In genomic region chr5:140362875-140363630, GRCh38 we compare ENCODE assay signal across 8 cellular contexts. TPM values are rescaled to one million over a fixed set of nuclear protein-coding genes. Genes with fewer than 3 reads are reported as not detected.
DNase-seq lines count a peak whose midpoint lies in the region; ATAC-seq and TF ChIP-seq lines count a peak whose summit lies in the region.

No MANE protein-coding gene starts in this region.

- H3K27ac ChIP-seq in 22Rv1 (no peak overlapping the region), mesodermal cell (ENCODE audit: low read depth, low read length, severe bottlenecking) (no peak overlapping the region)

- H3K4me1 Mint-ChIP-seq in activated CD8-positive, alpha-beta T cell treated with anti-CD3 and anti-CD28 coated beads, Interleukin-2, amount 10 ng/mL, durations not matched to agents 7 days and 5 days (ENCODE audit: low read depth) = peaks cover 11% of the 10 kb centered on the region
- peaks cover 4 to 6% of the 10 kb centered on the region in 2 donors for H3K4me1 Mint-ChIP-seq in effector memory CD8-positive, alpha-beta T cell (ENCODE audit: low read depth in 2 of 2)

- 19 to 21% methylated on average over 22 to 25 of the region's 29 CpGs for WGBS in mesodermal cell (ENCODE audit: insufficient coverage in 2 of 2), 2 experiments

- H3K36me3 Mint-ChIP-seq in activated CD8-positive, alpha-beta T cell treated with anti-CD3 and anti-CD28 coated beads, Interleukin-2, amount 10 ng/mL, durations not matched to agents 7 days and 5 days (ENCODE audit: low read depth) = no peaks in the 10 kb centered on the region
- no peaks in the 10 kb centered on the region for H3K36me3 Mint-ChIP-seq in effector memory CD8-positive, alpha-beta T cell (ENCODE audit: insufficient read depth)

- peak; percentile 98 for TF ChIP-seq CTCF in 22Rv1 (IDR thresholded peaks at IDR 0.05)
- TF ChIP-seq CTCF in GM13976 (IDR thresholded peaks at IDR 0.05; ENCODE audit: borderline replicate concordance, control extremely low read depth, extremely low read depth, insufficient read depth, missing control alignments) = peak; percentile 96

- no peaks in the 10 kb centered on the region for H3K36me3 ChIP-seq in mesodermal cell (ENCODE audit: control insufficient read depth, insufficient read depth, low read length)

- CTCF ChIA-PET in activated CD8-positive, alpha-beta T cell treated with anti-CD3 and anti-CD28 coated beads, Interleukin-2, amount 10 ng/mL, durations not matched to agents 7 days and 5 days (lab: Charles Lee) = interaction anchor here (0.6 to 4.6 kb wide), 43 partner anchors 9 to 357 kb away, joined by 3 to 28 read pairs (median 4); partner anchors contain the start of genes CD14, HBEGF, IK and NDUFA2

- POLR2A ChIA-PET in activated CD8-positive, alpha-beta T cell treated with anti-CD3 and anti-CD28 coated beads, Interleukin-2, amount 10 ng/mL, durations not matched to agents 7 days and 5 days (lab: Charles Lee) = no interaction called here

- peak; percentile 93 for DNase-seq in GM13976 (ENCODE audit: low spot score)
- peak; percentile 11 for DNase-seq in NCI-H510A treated with DMSO at 0.1 percent for 48 hours (lab: John Stamatoyannopoulos, UW)
- peak; percentile 89 for DNase-seq in activated CD8-positive, alpha-beta T cell treated with anti-CD3 and anti-CD28 coated beads, Interleukin-2, amount 10 ng/mL, durations not matched to agents 7 days and 5 days
- DNase-seq in effector memory CD8-positive, alpha-beta T cell = peak; percentile 80 to 84 (median 80)
- DNase-seq in stimulated activated CD8-positive, alpha-beta memory T cell treated with anti-CD3 and anti-CD28 coated beads, Interleukin-2, amount 100 ng/mL, for 48 hours (ENCODE audit: low read depth in 2 of 2) = peak; percentile 78 to 86

- H3K9me3 Mint-ChIP-seq in activated CD8-positive, alpha-beta T cell treated with anti-CD3 and anti-CD28 coated beads, Interleukin-2, amount 10 ng/mL, durations not matched to agents 7 days and 5 days (ENCODE audit: insufficient read depth) = no peaks in the 10 kb centered on the region
- H3K9me3 Mint-ChIP-seq in effector memory CD8-positive, alpha-beta T cell = no peaks in the 10 kb centered on the region

- peaks cover 7% of the 10 kb centered on the region for H3K27me3 Mint-ChIP-seq in activated CD8-positive, alpha-beta T cell treated with anti-CD3 and anti-CD28 coated beads, Interleukin-2, amount 10 ng/mL, durations not matched to agents 7 days and 5 days (ENCODE audit: low read depth)
- H3K27me3 Mint-ChIP-seq in effector memory CD8-positive, alpha-beta T cell = peaks cover 0 to 2% of the 10 kb centered on the region in 2 donors

- peak overlapping the region; percentile 14 for H3K4me3 ChIP-seq in mesodermal cell (ENCODE audit: extremely low read depth, insufficient read depth, low read length, poor library complexity, severe bottlenecking)

- no peaks in the 10 kb centered on the region for H3K4me1 ChIP-seq in mesodermal cell (ENCODE audit: control insufficient read depth, insufficient read depth, low read length, poor library complexity, severe bottlenecking)

- H3K27ac Mint-ChIP-seq in activated CD8-positive, alpha-beta T cell treated with anti-CD3 and anti-CD28 coated beads, Interleukin-2, amount 10 ng/mL, durations not matched to agents 7 days and 5 days = peak overlapping the region; percentile 54
- peak overlapping the region in 1 of 2 donors; percentile 77 for H3K27ac Mint-ChIP-seq in effector memory CD8-positive, alpha-beta T cell

- in situ Hi-C loops in GM13976 (cut with MboI; ENCODE audit: low sequenced_read_pairs, unreplicated experiment) = loop anchor here (10.0 kb wide), 1 partner anchor 352 kb away; no protein-coding TSS in a partner anchor

- peak overlapping the region; percentile 71 for H3K4me3 Mint-ChIP-seq in activated CD8-positive, alpha-beta T cell treated with anti-CD3 and anti-CD28 coated beads, Interleukin-2, amount 10 ng/mL, durations not matched to agents 7 days and 5 days
- H3K4me3 Mint-ChIP-seq in effector memory CD8-positive, alpha-beta T cell = peak overlapping the region; percentile 75 to 77

- ATAC-seq in HG02938 (IDR thresholded peaks at IDR 0.05; ENCODE audit: unreplicated experiment) = peak; percentile 78
- peak; percentile 94 for ATAC-seq in activated CD8-positive, alpha-beta T cell treated with anti-CD3 and anti-CD28 coated beads, Interleukin-2, amount 10 ng/mL, durations not matched to agents 7 days and 5 days
- peak; percentile 99 for ATAC-seq in effector memory CD8-positive, alpha-beta T cell (replicated peaks)

- no peaks in the 10 kb centered on the region for H3K9me3 ChIP-seq in mesodermal cell (ENCODE audit: control insufficient read depth, low read length)

RNA-seq across cellular contexts. Expression of gene SLC4A9, which starts 3.1 kb away (rescaled TPM):
- total RNA-seq in activated CD8-positive, alpha-beta T cell treated with anti-CD3 and anti-CD28 coated beads, Interleukin-2, amount 10 ng/mL, durations not matched to agents 7 days and 5 days = under 1 TPM; 0.13 to 0.16 TPM
- not detected for polyA plus RNA-seq in mesodermal cell (2013, experiment 1 of 2)
- polyA plus RNA-seq in mesodermal cell (2013, experiment 2 of 2) = not detected

RNA-seq across cellular contexts. Expression of gene HBEGF, which starts 16.6 kb away (rescaled TPM):
- 10 to 100 TPM; 12.6 to 13.5 TPM for total RNA-seq in activated CD8-positive, alpha-beta T cell treated with anti-CD3 and anti-CD28 coated beads, Interleukin-2, amount 10 ng/mL, durations not matched to agents 7 days and 5 days
- polyA plus RNA-seq in mesodermal cell (2013, experiment 1 of 2) = 17.1 TPM
- polyA plus RNA-seq in mesodermal cell (2013, experiment 2 of 2) = 13.9 TPM

RNA-seq across cellular contexts. Expression of gene ANKHD1, which starts 38.6 kb away (rescaled TPM):
- 100 to 1,000 TPM; 108 to 112 TPM for total RNA-seq in activated CD8-positive, alpha-beta T cell treated with anti-CD3 and anti-CD28 coated beads, Interleukin-2, amount 10 ng/mL, durations not matched to agents 7 days and 5 days
- 59.6 TPM for polyA plus RNA-seq in mesodermal cell (2013, experiment 1 of 2)
- polyA plus RNA-seq in mesodermal cell (2013, experiment 2 of 2) = 46.6 TPM

Comparison
In these comparisons a context has a peak if more than half of its experiments do, and no peak if none do; other contexts are left out.
1. DNase-seq: peak in every context shown above with its lines; median percentile 93 in GM13976; 89 in activated CD8-positive, alpha-beta T cell treated with anti-CD3 and anti-CD28 coated beads, Interleukin-2, amount 10 ng/mL, durations not matched to agents 7 days and 5 days; 82 in stimulated activated CD8-positive, alpha-beta memory T cell treated with anti-CD3 and anti-CD28 coated beads, Interleukin-2, amount 100 ng/mL, for 48 hours; 80 in effector memory CD8-positive, alpha-beta T cell; 11 in NCI-H510A treated with DMSO at 0.1 percent for 48 hours.